10 cellular contexts compared by ENCODE assay signal in genomic region chr5:139287890-139288635, GRCh38. TPM values are rescaled to one million over a fixed set of nuclear protein-coding genes. Genes with fewer than 3 reads are reported as not detected.
DNase-seq lines count a peak whose midpoint lies in the region; ATAC-seq and TF ChIP-seq lines count a peak whose summit lies in the region.
"Had no signal": no experiment of that assay in that cellular context is flagged by ENCODE, and none has a peak within 500 bp of the region (broad histone marks: within the 10 kb centered on the region; RNA-seq: fewer than 3 reads in every experiment).

No MANE protein-coding gene starts in this region.

- no peak overlapping the region for H3K27ac Mint-ChIP-seq in stimulated activated naive CD8-positive, alpha-beta T cell treated with anti-CD3 and anti-CD28 coated beads, Interleukin-15, amount 100 ng/mL, for 72 hours
- H3K27ac Mint-ChIP-seq: activated CD4-positive, alpha-beta T cell treated with anti-CD3 and anti-CD28 coated beads, Interleukin-2, amount 10 ng/mL, durations not matched to agents 24 days and 14 days had no signal

- no peaks in the 10 kb centered on the region for H3K9me3 Mint-ChIP-seq in stimulated activated naive CD8-positive, alpha-beta T cell treated with anti-CD3 and anti-CD28 coated beads, Interleukin-15, amount 100 ng/mL, for 72 hours

- H3K27me3 Mint-ChIP-seq in stimulated activated naive CD8-positive, alpha-beta T cell treated with anti-CD3 and anti-CD28 coated beads, Interleukin-15, amount 100 ng/mL, for 72 hours: no peaks in the 10 kb centered on the region
- H3K27me3 Mint-ChIP-seq: activated CD4-positive, alpha-beta T cell treated with anti-CD3 and anti-CD28 coated beads, Interleukin-2, amount 10 ng/mL, durations not matched to agents 24 days and 14 days had no signal

- TF ChIP-seq POLR2A in Raji (IDR thresholded peaks at IDR 0.05; ENCODE audit: insufficient read depth, low read depth, low read length): 0 out of 2 replicates have a peak, but pooled peaks have one; percentile 8

- no peak for DNase-seq in stimulated activated naive CD8-positive, alpha-beta T cell treated with anti-CD3 and anti-CD28 coated beads, Interleukin-15, amount 100 ng/mL, for 72 hours
- DNase-seq in stimulated activated naive CD8-positive, alpha-beta T cell treated with anti-CD3 and anti-CD28 coated beads, Interleukin-15, Interleukin-2, amounts not matched to agents 100 U/mL and 50 U/mL, for 24 hours: no peak
- no peak for DNase-seq in activated effector memory CD4-positive, alpha-beta T cell treated with anti-CD3 and anti-CD28 coated beads, Interleukin-2, amount 50 U/mL, for 16 hours
- DNase-seq in NCI-H1092 treated with DMSO at 0.1 percent for 48 hours (lab: John Stamatoyannopoulos, UW) (no peak), kidney glomerular epithelial cell (lab: John Stamatoyannopoulos, UW) (no peak)
- DNase-seq: activated CD4-positive, alpha-beta T cell treated with anti-CD3 and anti-CD28 coated beads, Interleukin-2, amount 10 ng/mL, durations not matched to agents 24 days and 14 days; NCI-H2227 treated with DMSO at 0.1 percent for 48 hours had no signal

- H3K4me1 Mint-ChIP-seq in stimulated activated naive CD8-positive, alpha-beta T cell treated with anti-CD3 and anti-CD28 coated beads, Interleukin-15, amount 100 ng/mL, for 72 hours: peaks cover 4% of the 10 kb centered on the region

- ATAC-seq in stimulated activated naive CD8-positive, alpha-beta T cell treated with anti-CD3 and anti-CD28 coated beads, Interleukin-15, amount 100 ng/mL, for 72 hours: peak; percentile 66
- no peak for ATAC-seq in stimulated activated naive CD8-positive, alpha-beta T cell treated with anti-CD3 and anti-CD28 coated beads, Interleukin-15, Interleukin-2, amounts not matched to agents 100 U/mL and 50 U/mL, for 24 hours
- ATAC-seq in esophagus mucosa: peak; percentile 45
- ATAC-seq in GM18858 (IDR thresholded peaks at IDR 0.05; ENCODE audit: unreplicated experiment): no peak

- H3K4me3 Mint-ChIP-seq in stimulated activated naive CD8-positive, alpha-beta T cell treated with anti-CD3 and anti-CD28 coated beads, Interleukin-15, amount 100 ng/mL, for 72 hours: no peak overlapping the region
- H3K4me3 Mint-ChIP-seq: activated CD4-positive, alpha-beta T cell treated with anti-CD3 and anti-CD28 coated beads, Interleukin-2, amount 10 ng/mL, durations not matched to agents 24 days and 14 days had no signal

RNA-seq across cellular contexts. Expression of gene MATR3, which starts 5.5 kb away (rescaled TPM):
- total RNA-seq in esophagus mucosa: 60.5 TPM

RNA-seq across cellular contexts. Expression of gene PAIP2, which starts 53.6 kb away (rescaled TPM):
- 38.1 TPM for total RNA-seq in esophagus mucosa

Comparison
In these comparisons a context has a peak if more than half of its experiments do, and no peak if none do; other contexts are left out.
1. ATAC-seq: peak in stimulated activated naive CD8-positive, alpha-beta T cell treated with anti-CD3 and anti-CD28 coated beads, Interleukin-15, amount 100 ng/mL, for 72 hours (single experiment) and esophagus mucosa (single experiment); none in stimulated activated naive CD8-positive, alpha-beta T cell treated with anti-CD3 and anti-CD28 coated beads, Interleukin-15, Interleukin-2, amounts not matched to agents 100 U/mL and 50 U/mL, for 24 hours (single experiment) and GM18858 (single experiment).